Comparison of ENCODE assay signal across 8 cellular contexts in genomic region chr2:146455325-146455724, GRCh38.
"Had no signal": no experiment of that assay in that cellular context is flagged by ENCODE, and none has a peak within 500 bp of the region (broad histone marks: within the 10 kb centered on the region; RNA-seq: fewer than 3 reads in every experiment).

No MANE protein-coding gene starts in this region.

- DNase-seq: GM23248, GOT3, H7, HFFc6, IMR-90 had no signal

- ATAC-seq: HCT116, K562 had no signal

- FAIRE-seq: HTR-8/SVneo, K562 had no signal
